1 cellular context compared by ENCODE assay signal in the genomic region with DNA sequence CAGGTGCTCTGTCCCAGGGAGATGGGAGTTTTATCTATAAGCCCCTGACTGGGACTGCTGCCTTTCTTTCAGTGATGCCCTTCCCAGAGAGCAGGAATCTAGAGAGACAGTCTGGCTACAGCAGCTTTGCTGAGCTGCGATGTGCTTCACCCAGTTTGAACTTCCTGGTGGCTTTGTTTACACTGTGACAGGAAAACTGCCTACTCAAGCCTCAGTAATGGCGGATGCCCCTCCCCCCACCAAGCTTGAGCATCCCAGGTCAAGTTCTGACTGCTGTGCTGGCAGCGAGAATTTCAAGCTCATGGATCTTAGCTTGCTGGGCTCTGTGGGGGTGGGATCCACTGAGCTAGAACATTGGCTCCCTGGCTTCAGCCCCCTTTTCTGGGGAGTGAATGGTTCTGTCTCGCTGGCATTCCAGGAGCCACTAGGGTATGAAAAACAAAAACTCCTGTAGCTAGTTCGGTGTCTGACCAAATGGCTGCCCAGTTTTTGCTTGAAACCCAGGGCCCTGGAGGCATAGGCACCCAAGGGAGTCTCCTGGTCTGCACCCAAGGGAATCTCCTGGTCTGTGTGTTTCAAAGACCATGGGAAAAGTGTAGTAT.
TF ChIP-seq lines count a peak whose summit lies in the region.

No MANE protein-coding gene starts in this region.

TF ChIP-seq in HepG2, 621 proteins besides CTCF, POLR2A, EP300 and RAD21 (continued from another document and continues in another):
- TF ChIP-seq, protein P1, sequence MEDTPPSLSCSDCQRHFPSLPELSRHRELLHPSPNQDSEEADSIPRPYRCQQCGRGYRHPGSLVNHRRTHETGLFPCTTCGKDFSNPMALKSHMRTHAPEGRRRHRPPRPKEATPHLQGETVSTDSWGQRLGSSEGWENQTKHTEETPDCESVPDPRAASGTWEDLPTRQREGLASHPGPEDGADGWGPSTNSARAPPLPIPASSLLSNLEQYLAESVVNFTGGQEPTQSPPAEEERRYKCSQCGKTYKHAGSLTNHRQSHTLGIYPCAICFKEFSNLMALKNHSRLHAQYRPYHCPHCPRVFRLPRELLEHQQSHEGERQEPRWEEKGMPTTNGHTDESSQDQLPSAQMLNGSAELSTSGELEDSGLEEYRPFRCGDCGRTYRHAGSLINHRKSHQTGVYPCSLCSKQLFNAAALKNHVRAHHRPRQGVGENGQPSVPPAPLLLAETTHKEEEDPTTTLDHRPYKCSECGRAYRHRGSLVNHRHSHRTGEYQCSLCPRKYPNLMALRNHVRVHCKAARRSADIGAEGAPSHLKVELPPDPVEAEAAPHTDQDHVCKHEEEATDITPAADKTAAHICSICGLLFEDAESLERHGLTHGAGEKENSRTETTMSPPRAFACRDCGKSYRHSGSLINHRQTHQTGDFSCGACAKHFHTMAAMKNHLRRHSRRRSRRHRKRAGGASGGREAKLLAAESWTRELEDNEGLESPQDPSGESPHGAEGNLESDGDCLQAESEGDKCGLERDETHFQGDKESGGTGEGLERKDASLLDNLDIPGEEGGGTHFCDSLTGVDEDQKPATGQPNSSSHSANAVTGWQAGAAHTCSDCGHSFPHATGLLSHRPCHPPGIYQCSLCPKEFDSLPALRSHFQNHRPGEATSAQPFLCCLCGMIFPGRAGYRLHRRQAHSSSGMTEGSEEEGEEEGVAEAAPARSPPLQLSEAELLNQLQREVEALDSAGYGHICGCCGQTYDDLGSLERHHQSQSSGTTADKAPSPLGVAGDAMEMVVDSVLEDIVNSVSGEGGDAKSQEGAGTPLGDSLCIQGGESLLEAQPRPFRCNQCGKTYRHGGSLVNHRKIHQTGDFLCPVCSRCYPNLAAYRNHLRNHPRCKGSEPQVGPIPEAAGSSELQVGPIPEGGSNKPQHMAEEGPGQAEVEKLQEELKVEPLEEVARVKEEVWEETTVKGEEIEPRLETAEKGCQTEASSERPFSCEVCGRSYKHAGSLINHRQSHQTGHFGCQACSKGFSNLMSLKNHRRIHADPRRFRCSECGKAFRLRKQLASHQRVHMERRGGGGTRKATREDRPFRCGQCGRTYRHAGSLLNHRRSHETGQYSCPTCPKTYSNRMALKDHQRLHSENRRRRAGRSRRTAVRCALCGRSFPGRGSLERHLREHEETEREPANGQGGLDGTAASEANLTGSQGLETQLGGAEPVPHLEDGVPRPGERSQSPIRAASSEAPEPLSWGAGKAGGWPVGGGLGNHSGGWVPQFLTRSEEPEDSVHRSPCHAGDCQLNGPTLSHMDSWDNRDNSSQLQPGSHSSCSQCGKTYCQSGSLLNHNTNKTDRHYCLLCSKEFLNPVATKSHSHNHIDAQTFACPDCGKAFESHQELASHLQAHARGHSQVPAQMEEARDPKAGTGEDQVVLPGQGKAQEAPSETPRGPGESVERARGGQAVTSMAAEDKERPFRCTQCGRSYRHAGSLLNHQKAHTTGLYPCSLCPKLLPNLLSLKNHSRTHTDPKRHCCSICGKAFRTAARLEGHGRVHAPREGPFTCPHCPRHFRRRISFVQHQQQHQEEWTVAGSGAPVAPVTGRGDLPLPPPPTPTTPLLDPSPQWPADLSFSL (CRISPR knock-in tag; IDR thresholded peaks at IDR 0.05): no peak
- TF ChIP-seq MAZ (IDR thresholded peaks at IDR 0.05; ENCODE audit: borderline replicate concordance, low read depth, low read length) (no peak), MAZ (CRISPR knock-in tag; IDR thresholded peaks at IDR 0.05; ENCODE audit: low read depth) (0 out of 2 replicates have a peak, but pooled peaks have one; percentile 38), BORCS8-MEF2B (CRISPR knock-in tag; IDR thresholded peaks at IDR 0.05) (no peak), ZNF746 (CRISPR knock-in tag; IDR thresholded peaks at IDR 0.05) (no peak), SMAD3 (CRISPR knock-in tag; IDR thresholded peaks at IDR 0.05) (no peak), ARNTL (CRISPR knock-in tag; IDR thresholded peaks at IDR 0.05) (no peak), MED1 (CRISPR knock-in tag; IDR thresholded peaks at IDR 0.05) (no peak), ZBTB42 (CRISPR knock-in tag; IDR thresholded peaks at IDR 0.05) (no peak), ZNF567 (CRISPR knock-in tag; IDR thresholded peaks at IDR 0.05; ENCODE audit: borderline replicate concordance) (no peak), ISL2 (CRISPR knock-in tag; IDR thresholded peaks at IDR 0.05) (no peak), ZNF446 (CRISPR knock-in tag; IDR thresholded peaks at IDR 0.05) (no peak), SMYD3 (CRISPR knock-in tag; IDR thresholded peaks at IDR 0.05) (no peak), TP53 (CRISPR knock-in tag; conservative IDR thresholded peaks at IDR 0.05) (no peak), GTF3A (CRISPR knock-in tag; conservative IDR thresholded peaks at IDR 0.05) (no peak), KLF16 (CRISPR knock-in tag; IDR thresholded peaks at IDR 0.05) (peak in 1 of 2 experiments; percentile 39; a peak in 1 of 4 replicates), POLR2AphosphoS5 (IDR thresholded peaks at IDR 0.05; ENCODE audit: low read depth, low read length) (no peak), POGZ (CRISPR knock-in tag; IDR thresholded peaks at IDR 0.05) (peak; percentile 68), FOXA1 (IDR thresholded peaks at IDR 0.05) (0 out of 2 replicates have a peak, but pooled peaks have one; percentile 35), FOXA1 (CRISPR knock-in tag; IDR thresholded peaks at IDR 0.05) (peak; percentile 96), ZNF432 (CRISPR knock-in tag; IDR thresholded peaks at IDR 0.05; ENCODE audit: borderline replicate concordance) (no peak), SALL2 (CRISPR knock-in tag; IDR thresholded peaks at IDR 0.05) (0 out of 2 replicates have a peak, but pooled peaks have one; percentile 60), DNMT3B (CRISPR knock-in tag; conservative IDR thresholded peaks at IDR 0.05) (no peak), ZNF878 (CRISPR knock-in tag; IDR thresholded peaks at IDR 0.05) (no peak), JUND (CRISPR knock-in tag; IDR thresholded peaks at IDR 0.05) (no peak), ISX (CRISPR knock-in tag; conservative IDR thresholded peaks at IDR 0.05) (no peak), MEIS2 (CRISPR knock-in tag; IDR thresholded peaks at IDR 0.05) (0 out of 2 replicates have a peak, but pooled peaks have one; percentile 54), REL (CRISPR knock-in tag; conservative IDR thresholded peaks at IDR 0.05) (no peak), NCOA1 (CRISPR knock-in tag; IDR thresholded peaks at IDR 0.05) (no peak), ZEB1 (IDR thresholded peaks at IDR 0.05; ENCODE audit: insufficient replicate concordance, low read depth) (no peak), MXI1 (IDR thresholded peaks at IDR 0.05; ENCODE audit: borderline replicate concordance, low read depth, low read length) (no peak), TCF12 (IDR thresholded peaks at IDR 0.05) (no peak), TCF12 (CRISPR knock-in tag; IDR thresholded peaks at IDR 0.05) (no peak), SMAD1 (CRISPR knock-in tag; IDR thresholded peaks at IDR 0.05; ENCODE audit: borderline replicate concordance, low read depth) (no peak), ZNF780A (CRISPR knock-in tag; IDR thresholded peaks at IDR 0.05) (no peak), FOXJ3 (CRISPR knock-in tag; IDR thresholded peaks at IDR 0.05; ENCODE audit: borderline replicate concordance) (no peak), PRPF4 (IDR thresholded peaks at IDR 0.05; ENCODE audit: low read depth, low read length, poor library complexity, severe bottlenecking) (no peak), ZNF788 (CRISPR knock-in tag; IDR thresholded peaks at IDR 0.05; ENCODE audit: borderline replicate concordance) (no peak; the same call in 1 of the 2 replicates), GZF1 (CRISPR knock-in tag; IDR thresholded peaks at IDR 0.05) (no peak), ZNF616 (CRISPR knock-in tag; IDR thresholded peaks at IDR 0.05; ENCODE audit: low read depth) (no peak), NCOA5 (CRISPR knock-in tag; IDR thresholded peaks at IDR 0.05) (no peak), ZNF816 (CRISPR knock-in tag; IDR thresholded peaks at IDR 0.05; ENCODE audit: borderline replicate concordance) (no peak)
- TF ChIP-seq, protein P2, sequence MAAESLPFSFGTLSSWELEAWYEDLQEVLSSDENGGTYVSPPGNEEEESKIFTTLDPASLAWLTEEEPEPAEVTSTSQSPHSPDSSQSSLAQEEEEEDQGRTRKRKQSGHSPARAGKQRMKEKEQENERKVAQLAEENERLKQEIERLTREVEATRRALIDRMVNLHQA (CRISPR knock-in tag; IDR thresholded peaks at IDR 0.05): no peak
- TF ChIP-seq, protein P3, sequence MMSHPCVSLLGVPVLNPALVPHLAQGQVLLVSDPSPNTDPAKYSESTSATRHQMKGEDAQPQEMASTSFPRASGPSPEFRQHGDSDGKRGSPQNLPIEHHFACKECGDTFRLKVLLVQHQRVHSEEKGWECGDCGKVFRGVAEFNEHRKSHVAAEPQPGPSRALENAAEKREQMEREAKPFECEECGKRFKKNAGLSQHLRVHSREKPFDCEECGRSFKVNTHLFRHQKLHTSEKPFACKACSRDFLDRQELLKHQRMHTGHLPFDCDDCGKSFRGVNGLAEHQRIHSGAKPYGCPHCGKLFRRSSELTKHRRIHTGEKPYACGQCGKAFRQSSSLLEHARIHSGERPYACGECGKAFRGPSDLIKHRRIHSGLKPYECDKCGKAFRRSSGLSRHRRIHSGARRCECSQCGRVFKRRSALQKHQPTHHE (CRISPR knock-in tag; IDR thresholded peaks at IDR 0.05; ENCODE audit: borderline replicate concordance): no peak
- TF ChIP-seq, protein P4, sequence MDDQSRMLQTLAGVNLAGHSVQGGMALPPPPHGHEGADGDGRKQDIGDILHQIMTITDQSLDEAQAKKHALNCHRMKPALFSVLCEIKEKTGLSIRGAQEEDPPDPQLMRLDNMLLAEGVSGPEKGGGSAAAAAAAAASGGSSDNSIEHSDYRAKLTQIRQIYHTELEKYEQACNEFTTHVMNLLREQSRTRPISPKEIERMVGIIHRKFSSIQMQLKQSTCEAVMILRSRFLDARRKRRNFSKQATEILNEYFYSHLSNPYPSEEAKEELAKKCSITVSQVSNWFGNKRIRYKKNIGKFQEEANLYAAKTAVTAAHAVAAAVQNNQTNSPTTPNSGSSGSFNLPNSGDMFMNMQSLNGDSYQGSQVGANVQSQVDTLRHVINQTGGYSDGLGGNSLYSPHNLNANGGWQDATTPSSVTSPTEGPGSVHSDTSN (CRISPR knock-in tag; IDR thresholded peaks at IDR 0.05; ENCODE audit: borderline replicate concordance): no peak
- TF ChIP-seq, protein P5, sequence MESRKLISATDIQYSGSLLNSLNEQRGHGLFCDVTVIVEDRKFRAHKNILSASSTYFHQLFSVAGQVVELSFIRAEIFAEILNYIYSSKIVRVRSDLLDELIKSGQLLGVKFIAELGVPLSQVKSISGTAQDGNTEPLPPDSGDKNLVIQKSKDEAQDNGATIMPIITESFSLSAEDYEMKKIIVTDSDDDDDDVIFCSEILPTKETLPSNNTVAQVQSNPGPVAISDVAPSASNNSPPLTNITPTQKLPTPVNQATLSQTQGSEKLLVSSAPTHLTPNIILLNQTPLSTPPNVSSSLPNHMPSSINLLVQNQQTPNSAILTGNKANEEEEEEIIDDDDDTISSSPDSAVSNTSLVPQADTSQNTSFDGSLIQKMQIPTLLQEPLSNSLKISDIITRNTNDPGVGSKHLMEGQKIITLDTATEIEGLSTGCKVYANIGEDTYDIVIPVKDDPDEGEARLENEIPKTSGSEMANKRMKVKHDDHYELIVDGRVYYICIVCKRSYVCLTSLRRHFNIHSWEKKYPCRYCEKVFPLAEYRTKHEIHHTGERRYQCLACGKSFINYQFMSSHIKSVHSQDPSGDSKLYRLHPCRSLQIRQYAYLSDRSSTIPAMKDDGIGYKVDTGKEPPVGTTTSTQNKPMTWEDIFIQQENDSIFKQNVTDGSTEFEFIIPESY (CRISPR knock-in tag; IDR thresholded peaks at IDR 0.05): no peak
- TF ChIP-seq, protein P6, sequence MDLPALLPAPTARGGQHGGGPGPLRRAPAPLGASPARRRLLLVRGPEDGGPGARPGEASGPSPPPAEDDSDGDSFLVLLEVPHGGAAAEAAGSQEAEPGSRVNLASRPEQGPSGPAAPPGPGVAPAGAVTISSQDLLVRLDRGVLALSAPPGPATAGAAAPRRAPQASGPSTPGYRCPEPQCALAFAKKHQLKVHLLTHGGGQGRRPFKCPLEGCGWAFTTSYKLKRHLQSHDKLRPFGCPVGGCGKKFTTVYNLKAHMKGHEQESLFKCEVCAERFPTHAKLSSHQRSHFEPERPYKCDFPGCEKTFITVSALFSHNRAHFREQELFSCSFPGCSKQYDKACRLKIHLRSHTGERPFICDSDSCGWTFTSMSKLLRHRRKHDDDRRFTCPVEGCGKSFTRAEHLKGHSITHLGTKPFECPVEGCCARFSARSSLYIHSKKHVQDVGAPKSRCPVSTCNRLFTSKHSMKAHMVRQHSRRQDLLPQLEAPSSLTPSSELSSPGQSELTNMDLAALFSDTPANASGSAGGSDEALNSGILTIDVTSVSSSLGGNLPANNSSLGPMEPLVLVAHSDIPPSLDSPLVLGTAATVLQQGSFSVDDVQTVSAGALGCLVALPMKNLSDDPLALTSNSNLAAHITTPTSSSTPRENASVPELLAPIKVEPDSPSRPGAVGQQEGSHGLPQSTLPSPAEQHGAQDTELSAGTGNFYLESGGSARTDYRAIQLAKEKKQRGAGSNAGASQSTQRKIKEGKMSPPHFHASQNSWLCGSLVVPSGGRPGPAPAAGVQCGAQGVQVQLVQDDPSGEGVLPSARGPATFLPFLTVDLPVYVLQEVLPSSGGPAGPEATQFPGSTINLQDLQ (CRISPR knock-in tag; IDR thresholded peaks at IDR 0.05): no peak
- TF ChIP-seq, protein P7, sequence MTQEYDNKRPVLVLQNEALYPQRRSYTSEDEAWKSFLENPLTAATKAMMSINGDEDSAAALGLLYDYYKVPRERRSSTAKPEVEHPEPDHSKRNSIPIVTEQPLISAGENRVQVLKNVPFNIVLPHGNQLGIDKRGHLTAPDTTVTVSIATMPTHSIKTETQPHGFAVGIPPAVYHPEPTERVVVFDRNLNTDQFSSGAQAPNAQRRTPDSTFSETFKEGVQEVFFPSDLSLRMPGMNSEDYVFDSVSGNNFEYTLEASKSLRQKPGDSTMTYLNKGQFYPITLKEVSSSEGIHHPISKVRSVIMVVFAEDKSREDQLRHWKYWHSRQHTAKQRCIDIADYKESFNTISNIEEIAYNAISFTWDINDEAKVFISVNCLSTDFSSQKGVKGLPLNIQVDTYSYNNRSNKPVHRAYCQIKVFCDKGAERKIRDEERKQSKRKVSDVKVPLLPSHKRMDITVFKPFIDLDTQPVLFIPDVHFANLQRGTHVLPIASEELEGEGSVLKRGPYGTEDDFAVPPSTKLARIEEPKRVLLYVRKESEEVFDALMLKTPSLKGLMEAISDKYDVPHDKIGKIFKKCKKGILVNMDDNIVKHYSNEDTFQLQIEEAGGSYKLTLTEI (CRISPR knock-in tag; conservative IDR thresholded peaks at IDR 0.05): no peak
- TF ChIP-seq, protein P8, sequence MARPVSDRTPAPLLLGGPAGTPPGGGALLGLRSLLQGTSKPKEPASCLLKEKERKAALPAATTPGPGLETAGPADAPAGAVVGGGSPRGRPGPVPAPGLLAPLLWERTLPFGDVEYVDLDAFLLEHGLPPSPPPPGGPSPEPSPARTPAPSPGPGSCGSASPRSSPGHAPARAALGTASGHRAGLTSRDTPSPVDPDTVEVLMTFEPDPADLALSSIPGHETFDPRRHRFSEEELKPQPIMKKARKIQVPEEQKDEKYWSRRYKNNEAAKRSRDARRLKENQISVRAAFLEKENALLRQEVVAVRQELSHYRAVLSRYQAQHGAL (CRISPR knock-in tag; IDR thresholded peaks at IDR 0.05; ENCODE audit: not compliant biosample characterization): no peak
- TF ChIP-seq, protein P9, sequence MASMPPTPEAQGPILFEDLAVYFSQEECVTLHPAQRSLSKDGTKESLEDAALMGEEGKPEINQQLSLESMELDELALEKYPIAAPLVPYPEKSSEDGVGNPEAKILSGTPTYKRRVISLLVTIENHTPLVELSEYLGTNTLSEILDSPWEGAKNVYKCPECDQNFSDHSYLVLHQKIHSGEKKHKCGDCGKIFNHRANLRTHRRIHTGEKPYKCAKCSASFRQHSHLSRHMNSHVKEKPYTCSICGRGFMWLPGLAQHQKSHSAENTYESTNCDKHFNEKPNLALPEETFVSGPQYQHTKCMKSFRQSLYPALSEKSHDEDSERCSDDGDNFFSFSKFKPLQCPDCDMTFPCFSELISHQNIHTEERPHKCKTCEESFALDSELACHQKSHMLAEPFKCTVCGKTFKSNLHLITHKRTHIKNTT (CRISPR knock-in tag; IDR thresholded peaks at IDR 0.05): no peak
